Comparison of ENCODE assay signal across 25 cellular contexts in the genomic region with DNA sequence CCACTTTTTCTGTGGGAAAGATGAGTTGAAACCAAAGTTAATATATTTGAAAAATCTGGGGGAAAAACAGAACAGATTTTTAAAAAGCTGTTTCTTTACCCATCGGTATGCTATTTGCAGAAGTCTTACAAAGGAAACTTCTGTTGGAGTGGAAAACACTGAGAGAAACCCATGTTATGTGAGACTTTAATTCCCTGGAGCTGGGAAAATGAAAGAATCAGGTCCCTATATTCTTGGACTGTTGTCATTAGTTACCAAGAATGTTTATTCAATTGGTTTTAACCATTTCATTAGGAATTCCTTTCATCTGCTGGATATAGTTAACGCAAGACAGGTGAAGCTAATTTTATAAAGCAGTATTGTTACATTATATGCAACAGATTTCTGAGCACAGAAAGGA.
"Had no signal": no experiment of that assay in that cellular context is flagged by ENCODE, and none has a peak within 500 bp of the region (broad histone marks: within the 10 kb centered on the region; RNA-seq: fewer than 3 reads in every experiment).

No MANE protein-coding gene starts in this region.

- H3K36me3 Mint-ChIP-seq: naive thymus-derived CD8-positive, alpha-beta T cell; neural progenitor cell had no signal

- H3K4me3 ChIP-seq: left lung, lower lobe of right lung, neural progenitor cell, ovary, right atrium auricular region, right lobe of liver, smooth muscle cell, tibial nerve, upper lobe of left lung, vagina had no signal

- H3K4me3 Mint-ChIP-seq: naive thymus-derived CD8-positive, alpha-beta T cell; nephron progenitor cell; neural progenitor cell; stimulated activated memory B cell treated with anti-CD40 and anti-IgM and Interleukin-4, amounts not matched to agents 10 μg/mL and 1 μg/mL and 100 μg/mL, for 72 hours; stimulated activated naive CD8-positive, alpha-beta T cell treated with anti-CD3 and anti-CD28 coated beads, Interleukin-15, amount 100 ng/mL, for 72 hours had no signal

- DNase-seq: kidney glomerular epithelial cell; left colon; left lung; lower lobe of right lung; mammary epithelial cell; mesenchymal stem cell; naive thymus-derived CD8-positive, alpha-beta T cell; nephron progenitor cell; ovary; right lobe of liver; stimulated activated CD4-positive, alpha-beta T cell treated with anti-CD3 and anti-CD28 coated beads, Interleukin-1b, Interleukin-23, amount 100 ng/mL, for 48 hours; stimulated activated CD4-positive, alpha-beta T cell treated with anti-CD3 and anti-CD28 coated beads, Interleukin-2, amount 100 ng/mL, for 48 hours; stimulated activated CD4-positive, alpha-beta T cell treated with anti-CD3 and anti-CD28 coated beads, Interleukin-4, amount 100 ng/mL, for 4 hours; stimulated activated CD8-positive, alpha-beta memory T cell treated with anti-CD3 and anti-CD28 coated beads, Interleukin-4, amount 100 ng/mL, for 48 hours; stimulated activated naive CD4-positive, alpha-beta T cell treated with Interleukin-2 at 50 U/mL for 16 hours; stimulated activated naive CD8-positive, alpha-beta T cell treated with anti-CD3 and anti-CD28 coated beads, Interleukin-15, amount 100 ng/mL, for 72 hours; substantia nigra; upper lobe of left lung had no signal

- H3K27me3 Mint-ChIP-seq: progenitor cell of endocrine pancreas had no signal

- H3K27ac Mint-ChIP-seq: naive thymus-derived CD8-positive, alpha-beta T cell; nephron progenitor cell; neural progenitor cell; progenitor cell of endocrine pancreas; stimulated activated memory B cell treated with anti-CD40 and anti-IgM and Interleukin-4, amounts not matched to agents 10 μg/mL and 1 μg/mL and 100 μg/mL, for 72 hours; stimulated activated naive CD8-positive, alpha-beta T cell treated with anti-CD3 and anti-CD28 coated beads, Interleukin-15, amount 100 ng/mL, for 72 hours had no signal

- H3K4me2 ChIP-seq: neural progenitor cell, smooth muscle cell had no signal

- H3K27ac ChIP-seq: left lung, lower lobe of right lung, neural progenitor cell, ovary, right atrium auricular region, right lobe of liver, tibial nerve, upper lobe of left lung, vagina had no signal

- H3K27me3 ChIP-seq: left lung, neural progenitor cell, ovary, right atrium auricular region, right lobe of liver, tibial nerve, upper lobe of left lung, vagina had no signal

- H3K36me3 ChIP-seq: left lung, lower lobe of right lung, neural progenitor cell, ovary, right atrium auricular region, right lobe of liver, tibial nerve, upper lobe of left lung, vagina had no signal

- H3K4me1 Mint-ChIP-seq: naive thymus-derived CD8-positive, alpha-beta T cell; stimulated activated memory B cell treated with anti-CD40 and anti-IgM and Interleukin-4, amounts not matched to agents 10 μg/mL and 1 μg/mL and 100 μg/mL, for 72 hours; stimulated activated naive CD8-positive, alpha-beta T cell treated with anti-CD3 and anti-CD28 coated beads, Interleukin-15, amount 100 ng/mL, for 72 hours had no signal

- H3K9ac ChIP-seq: neural progenitor cell had no signal

- H2AFZ ChIP-seq: neural progenitor cell had no signal

- H3K4me1 ChIP-seq: left lung, lower lobe of right lung, neural progenitor cell, right atrium auricular region, right lobe of liver, upper lobe of left lung had no signal

- H3K9me3 ChIP-seq: left lung, lower lobe of right lung, ovary, right atrium auricular region, right lobe of liver, tibial nerve, vagina had no signal

- H3K9me3 Mint-ChIP-seq: nephron progenitor cell had no signal
